ENCODE assay signal across 22 cellular contexts in genomic region chr1:241631674-241632073, GRCh38. TPM values are rescaled to one million over a fixed set of nuclear protein-coding genes. Genes with fewer than 3 reads are reported as not detected.
DNase-seq lines count a peak whose midpoint lies in the region; ATAC-seq and TF ChIP-seq lines count a peak whose summit lies in the region.
"Had no signal": no experiment of that assay in that cellular context is flagged by ENCODE, and none has a peak within 500 bp of the region (broad histone marks: within the 10 kb centered on the region; RNA-seq: fewer than 3 reads in every experiment).

No MANE protein-coding gene starts in this region.

- CTCF ChIA-PET in CD4-positive, alpha-beta T cell (lab: Charles Lee) = no interaction called here
- CTCF ChIA-PET in activated CD8-positive, alpha-beta T cell treated with anti-CD3 and anti-CD28 coated beads for 36 hours (lab: Charles Lee) = no interaction called here

- H3K27ac ChIP-seq in CD4-positive, alpha-beta T cell (ENCODE audit: low read depth, low read length) = no peak overlapping the region
- H3K27ac ChIP-seq: HL-60 had no signal

- in situ Hi-C loops in ACHN (cut with HindIII; ENCODE audit: low pct_ligation_motif_present, low pct_unique_long_range_greater_than_20kb, low sequenced_read_pairs) = loop anchor here (25.0 kb wide), 1 partner anchor 231 kb away; no protein-coding TSS in a partner anchor

- peak; percentile 43 for DNase-seq in activated CD4-positive, alpha-beta T cell treated with anti-CD3 and anti-CD28 coated beads, Interleukin-2, amount 10 ng/mL, durations not matched to agents 24 days and 14 days
- DNase-seq in activated CD4-positive, alpha-beta T cell treated with anti-CD3 and anti-CD28 coated beads, Interleukin-2, amount 50 U/mL, for 4 hours = no peak
- no peak for DNase-seq in CD4-positive, alpha-beta T cell
- no peak for DNase-seq in activated CD8-positive, alpha-beta T cell treated with anti-CD3 and anti-CD28 coated beads for 36 hours
- DNase-seq in memory B cell (ENCODE audit: low spot score in 2 of 2) (no peak), ACHN (no peak), hippocampal formation (lab: John Stamatoyannopoulos, UW) (no peak)
- DNase-seq: 8988T; Calu3; DMS79 treated with DMSO at 0.1 percent for 48 hours; KBM-7; NCI-H1092 treated with DMSO at 0.1 percent for 48 hours; NCI-H1694; NCI-H2107; NCI-H226; NCI-H526 treated with DMSO at 0.1 percent for 48 hours; NK-92 treated with Interleukin-12 subunit alpha and Interleukin-12 subunit beta, amount 100 ng/mL, for 24 hours; OCI-M1; RPMI8226 had no signal

- no peak overlapping the region for H3K27ac Mint-ChIP-seq in activated CD4-positive, alpha-beta T cell treated with anti-CD3 and anti-CD28 coated beads, Interleukin-2, amount 10 ng/mL, durations not matched to agents 24 days and 14 days
- H3K27ac Mint-ChIP-seq in CD4-positive, alpha-beta T cell = peak overlapping the region; percentile 74
- H3K27ac Mint-ChIP-seq in activated CD8-positive, alpha-beta T cell treated with anti-CD3 and anti-CD28 coated beads for 36 hours = peak overlapping the region; percentile 37
- H3K27ac Mint-ChIP-seq in memory B cell = peak overlapping the region; percentile 46
- no peak overlapping the region for H3K27ac Mint-ChIP-seq in activated T-helper 17 cell treated with anti-CD3 and anti-CD28 coated beads, Interleukin-2, amount 50 U/mL, for 72 hours

- H3K4me3 Mint-ChIP-seq in activated CD4-positive, alpha-beta T cell treated with anti-CD3 and anti-CD28 coated beads, Interleukin-2, amount 10 ng/mL, durations not matched to agents 24 days and 14 days = no peak overlapping the region
- H3K4me3 Mint-ChIP-seq in CD4-positive, alpha-beta T cell = peak overlapping the region; percentile 66
- no peak overlapping the region for H3K4me3 Mint-ChIP-seq in activated CD8-positive, alpha-beta T cell treated with anti-CD3 and anti-CD28 coated beads for 36 hours
- no peak overlapping the region for H3K4me3 Mint-ChIP-seq in memory B cell
- H3K4me3 Mint-ChIP-seq in activated T-helper 17 cell treated with anti-CD3 and anti-CD28 coated beads, Interleukin-2, amount 50 U/mL, for 72 hours = no peak overlapping the region

- no peak for ATAC-seq in CD4-positive, alpha-beta T cell (ENCODE audit: poor library complexity)
- no peak for ATAC-seq in activated CD8-positive, alpha-beta T cell treated with anti-CD3 and anti-CD28 coated beads for 36 hours
- ATAC-seq in memory B cell (ENCODE audit: low read depth) = no peak
- no peak for ATAC-seq in activated T-helper 17 cell treated with anti-CD3 and anti-CD28 coated beads, Interleukin-2, amount 50 U/mL, for 72 hours (replicated peaks)

- peaks cover 19% of the 10 kb centered on the region for H3K4me1 Mint-ChIP-seq in activated CD4-positive, alpha-beta T cell treated with anti-CD3 and anti-CD28 coated beads, Interleukin-2, amount 10 ng/mL, durations not matched to agents 24 days and 14 days
- H3K4me1 Mint-ChIP-seq in CD4-positive, alpha-beta T cell (ENCODE audit: low read depth) = peaks cover 36% of the 10 kb centered on the region
- peaks cover 54% of the 10 kb centered on the region for H3K4me1 Mint-ChIP-seq in activated CD8-positive, alpha-beta T cell treated with anti-CD3 and anti-CD28 coated beads for 36 hours (ENCODE audit: low read depth)
- peaks cover 22% of the 10 kb centered on the region for H3K4me1 Mint-ChIP-seq in memory B cell
- H3K4me1 Mint-ChIP-seq in activated T-helper 17 cell treated with anti-CD3 and anti-CD28 coated beads, Interleukin-2, amount 50 U/mL, for 72 hours = peaks cover 11% of the 10 kb centered on the region

- no peaks in the 10 kb centered on the region for H3K27me3 ChIP-seq in CD4-positive, alpha-beta T cell (ENCODE audit: control insufficient read depth, insufficient read depth, low read length)

- H3K9me3 ChIP-seq in CD4-positive, alpha-beta T cell (ENCODE audit: control insufficient read depth, low read length) = no peaks in the 10 kb centered on the region

- no peak for TF ChIP-seq CTCF in CD4-positive, alpha-beta T cell (IDR thresholded peaks at IDR 0.05)
- TF ChIP-seq CTCF in activated CD8-positive, alpha-beta T cell treated with anti-CD3 and anti-CD28 coated beads for 36 hours (IDR thresholded peaks at IDR 0.05) = no peak

- intact Hi-C loops in activated CD4-positive, alpha-beta T cell treated with anti-CD3 and anti-CD28 coated beads, Interleukin-2, amount 10 ng/mL, durations not matched to agents 24 days and 14 days (cut with micrococcal nuclease) = no loop called here
- intact Hi-C loops in CD4-positive, alpha-beta T cell (cut with DNase I, micrococcal nuclease) = no loop called here
- intact Hi-C loops in activated CD8-positive, alpha-beta T cell treated with anti-CD3 and anti-CD28 coated beads for 36 hours (cut with micrococcal nuclease) = no loop called here

- no peaks in the 10 kb centered on the region for H3K27me3 Mint-ChIP-seq in activated CD4-positive, alpha-beta T cell treated with anti-CD3 and anti-CD28 coated beads, Interleukin-2, amount 10 ng/mL, durations not matched to agents 24 days and 14 days
- H3K27me3 Mint-ChIP-seq in CD4-positive, alpha-beta T cell = no peaks in the 10 kb centered on the region
- no peaks in the 10 kb centered on the region for H3K27me3 Mint-ChIP-seq in activated CD8-positive, alpha-beta T cell treated with anti-CD3 and anti-CD28 coated beads for 36 hours
- no peaks in the 10 kb centered on the region for H3K27me3 Mint-ChIP-seq in memory B cell
- H3K27me3 Mint-ChIP-seq in activated T-helper 17 cell treated with anti-CD3 and anti-CD28 coated beads, Interleukin-2, amount 50 U/mL, for 72 hours = no peaks in the 10 kb centered on the region

- peaks cover 29% of the 10 kb centered on the region for H3K36me3 Mint-ChIP-seq in activated CD4-positive, alpha-beta T cell treated with anti-CD3 and anti-CD28 coated beads, Interleukin-2, amount 10 ng/mL, durations not matched to agents 24 days and 14 days (ENCODE audit: low read depth)
- peaks cover 18% of the 10 kb centered on the region for H3K36me3 Mint-ChIP-seq in CD4-positive, alpha-beta T cell (ENCODE audit: low read depth)
- peaks cover 41% of the 10 kb centered on the region for H3K36me3 Mint-ChIP-seq in activated CD8-positive, alpha-beta T cell treated with anti-CD3 and anti-CD28 coated beads for 36 hours (ENCODE audit: low read depth)
- peaks cover 17% of the 10 kb centered on the region for H3K36me3 Mint-ChIP-seq in memory B cell
- H3K36me3 Mint-ChIP-seq in activated T-helper 17 cell treated with anti-CD3 and anti-CD28 coated beads, Interleukin-2, amount 50 U/mL, for 72 hours (ENCODE audit: low read depth) = peaks cover 40% of the 10 kb centered on the region

- H3K9me3 Mint-ChIP-seq in activated CD4-positive, alpha-beta T cell treated with anti-CD3 and anti-CD28 coated beads, Interleukin-2, amount 10 ng/mL, durations not matched to agents 24 days and 14 days = no peaks in the 10 kb centered on the region
- no peaks in the 10 kb centered on the region for H3K9me3 Mint-ChIP-seq in CD4-positive, alpha-beta T cell
- no peaks in the 10 kb centered on the region for H3K9me3 Mint-ChIP-seq in activated CD8-positive, alpha-beta T cell treated with anti-CD3 and anti-CD28 coated beads for 36 hours
- no peaks in the 10 kb centered on the region for H3K9me3 Mint-ChIP-seq in memory B cell
- no peaks in the 10 kb centered on the region for H3K9me3 Mint-ChIP-seq in activated T-helper 17 cell treated with anti-CD3 and anti-CD28 coated beads, Interleukin-2, amount 50 U/mL, for 72 hours

- POLR2A ChIA-PET in CD4-positive, alpha-beta T cell (lab: Charles Lee) = no interaction called here
- POLR2A ChIA-PET in activated CD8-positive, alpha-beta T cell treated with anti-CD3 and anti-CD28 coated beads for 36 hours (lab: Charles Lee) = no interaction called here

RNA-seq across cellular contexts. Expression of gene CHML, which starts 8.5 kb away (rescaled TPM):
- 19.5 and 21.4 TPM in 2 replicates for total RNA-seq in activated CD4-positive, alpha-beta T cell treated with anti-CD3 and anti-CD28 coated beads, Interleukin-2, amount 10 ng/mL, durations not matched to agents 24 days and 14 days
- 10 to 100 TPM in 1 of 2 experiments, 1 to 10 TPM in 1; 9.1 to 10.3 TPM for total RNA-seq in CD4-positive, alpha-beta T cell
- 10 to 100 TPM; 20.3 to 24.7 TPM for total RNA-seq in activated CD8-positive, alpha-beta T cell treated with anti-CD3 and anti-CD28 coated beads for 36 hours
- 10 to 100 TPM in 1 of 2 donors, 1 to 10 TPM in 1; 8.9 to 13.4 TPM for total RNA-seq in activated T-helper 17 cell treated with anti-CD3 and anti-CD28 coated beads, Interleukin-2, amount 50 U/mL, for 72 hours

RNA-seq across cellular contexts. Expression of gene OPN3, which starts 8.5 kb away (rescaled TPM):
- total RNA-seq in activated CD4-positive, alpha-beta T cell treated with anti-CD3 and anti-CD28 coated beads, Interleukin-2, amount 10 ng/mL, durations not matched to agents 24 days and 14 days = 11.2 and 11.6 TPM in 2 replicates
- total RNA-seq in CD4-positive, alpha-beta T cell = 1 to 10 TPM; 1.9 to 2.3 TPM
- total RNA-seq in activated CD8-positive, alpha-beta T cell treated with anti-CD3 and anti-CD28 coated beads for 36 hours = 10 to 100 TPM in 1 of 2 experiments, 1 to 10 TPM in 1; 9.9 to 11.8 TPM
- 10 to 100 TPM in 1 of 2 donors, 1 to 10 TPM in 1; 9.2 to 14.7 TPM for total RNA-seq in activated T-helper 17 cell treated with anti-CD3 and anti-CD28 coated beads, Interleukin-2, amount 50 U/mL, for 72 hours

RNA-seq across cellular contexts. Expression of gene WDR64, which starts 20.4 kb away (rescaled TPM):
- not detected in 2 replicates for total RNA-seq in activated CD4-positive, alpha-beta T cell treated with anti-CD3 and anti-CD28 coated beads, Interleukin-2, amount 10 ng/mL, durations not matched to agents 24 days and 14 days
- under 1 TPM in 1 of 2 experiments, not detected in 1; 0.67 TPM for total RNA-seq in CD4-positive, alpha-beta T cell
- not detected for total RNA-seq in activated CD8-positive, alpha-beta T cell treated with anti-CD3 and anti-CD28 coated beads for 36 hours
- total RNA-seq in activated T-helper 17 cell treated with anti-CD3 and anti-CD28 coated beads, Interleukin-2, amount 50 U/mL, for 72 hours = not detected
- total RNA-seq: Calu3, M059J had no signal

Comparison
In these comparisons a context has a peak if more than half of its experiments do, and no peak if none do; other contexts are left out.
1. H3K27ac Mint-ChIP-seq: peak in CD4-positive, alpha-beta T cell (single experiment), activated CD8-positive, alpha-beta T cell treated with anti-CD3 and anti-CD28 coated beads for 36 hours (single experiment) and memory B cell (single experiment); none in activated CD4-positive, alpha-beta T cell treated with anti-CD3 and anti-CD28 coated beads, Interleukin-2, amount 10 ng/mL, durations not matched to agents 24 days and 14 days (single experiment) and activated T-helper 17 cell treated with anti-CD3 and anti-CD28 coated beads, Interleukin-2, amount 50 U/mL, for 72 hours (single experiment).